1 cellular context compared by ENCODE assay signal in the genomic region with DNA sequence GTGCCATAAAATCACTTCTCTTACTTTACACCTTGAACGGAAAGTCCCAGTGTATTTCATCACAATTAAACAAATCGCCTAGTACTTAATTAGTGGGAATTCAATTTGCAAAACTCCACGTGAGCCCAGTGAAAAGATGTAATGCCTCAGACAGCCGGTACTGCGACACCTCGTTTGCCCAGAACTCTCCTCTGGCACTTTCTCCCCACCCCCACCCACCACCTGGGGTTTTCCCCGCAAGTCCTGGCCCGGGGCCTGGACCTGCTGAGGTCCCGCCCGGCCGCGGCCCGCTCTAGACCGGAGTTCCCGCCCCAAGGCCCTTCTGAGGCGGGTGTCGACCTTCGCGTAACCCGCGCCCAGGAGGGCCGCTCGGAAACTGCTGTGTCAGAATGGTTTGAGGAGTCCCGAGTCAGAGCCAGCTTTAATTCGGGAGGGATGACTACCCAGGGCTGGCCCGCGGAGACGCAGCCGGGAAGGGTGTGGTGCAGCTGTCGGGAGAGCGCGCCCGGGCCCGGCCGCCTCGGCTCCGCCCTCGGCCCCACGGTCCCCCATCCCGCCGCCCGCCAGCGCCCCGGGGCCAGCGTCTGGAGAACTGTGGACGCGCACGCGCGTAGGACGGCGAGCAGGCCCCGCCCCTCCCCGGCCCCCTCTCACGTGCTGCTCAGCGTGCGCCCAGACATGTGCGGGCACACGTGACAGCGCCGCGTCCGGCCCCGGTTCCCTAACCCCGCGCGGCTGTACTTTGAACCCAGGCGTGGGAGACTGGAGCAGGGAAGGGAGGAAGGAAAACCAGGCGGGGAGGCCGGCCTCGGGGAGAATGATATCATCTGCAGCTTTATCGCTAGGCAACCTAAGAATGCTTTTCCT.
A peak's percentile ranks its signal among the peaks of the same experiment; 100 is the strongest.
TF ChIP-seq lines count a peak whose summit lies in the region.

No MANE protein-coding gene starts in this region.

TF ChIP-seq in HepG2, 621 proteins besides CTCF, POLR2A, EP300 and RAD21 (continued from another document and continues in another):
- peak; percentile 85 for TF ChIP-seq POGK (CRISPR knock-in tag; conservative IDR thresholded peaks at IDR 0.05)
- no peak for TF ChIP-seq TCF12 (IDR thresholded peaks at IDR 0.05)
- peak; percentile 83 for TF ChIP-seq TCF12 (CRISPR knock-in tag; IDR thresholded peaks at IDR 0.05)
- no peak for TF ChIP-seq PRPF4 (IDR thresholded peaks at IDR 0.05; ENCODE audit: low read depth, low read length, poor library complexity, severe bottlenecking)
- TF ChIP-seq PLSCR1 (CRISPR knock-in tag; IDR thresholded peaks at IDR 0.05; ENCODE audit: borderline replicate concordance), result no peak
- no peak; the same call in 1 of the 2 replicates for TF ChIP-seq CAMTA2 (CRISPR knock-in tag; IDR thresholded peaks at IDR 0.05; ENCODE audit: borderline replicate concordance)
- TF ChIP-seq JUN (CRISPR knock-in tag; IDR thresholded peaks at IDR 0.05), result no peak
- peak; percentile 96 for TF ChIP-seq ZNF343 (CRISPR knock-in tag; IDR thresholded peaks at IDR 0.05)
- TF ChIP-seq ZNF138 (CRISPR knock-in tag; IDR thresholded peaks at IDR 0.05; ENCODE audit: low read depth), result no peak
- TF ChIP-seq ZSCAN12 (CRISPR knock-in tag; IDR thresholded peaks at IDR 0.05), result no peak
- TF ChIP-seq, protein P1, sequence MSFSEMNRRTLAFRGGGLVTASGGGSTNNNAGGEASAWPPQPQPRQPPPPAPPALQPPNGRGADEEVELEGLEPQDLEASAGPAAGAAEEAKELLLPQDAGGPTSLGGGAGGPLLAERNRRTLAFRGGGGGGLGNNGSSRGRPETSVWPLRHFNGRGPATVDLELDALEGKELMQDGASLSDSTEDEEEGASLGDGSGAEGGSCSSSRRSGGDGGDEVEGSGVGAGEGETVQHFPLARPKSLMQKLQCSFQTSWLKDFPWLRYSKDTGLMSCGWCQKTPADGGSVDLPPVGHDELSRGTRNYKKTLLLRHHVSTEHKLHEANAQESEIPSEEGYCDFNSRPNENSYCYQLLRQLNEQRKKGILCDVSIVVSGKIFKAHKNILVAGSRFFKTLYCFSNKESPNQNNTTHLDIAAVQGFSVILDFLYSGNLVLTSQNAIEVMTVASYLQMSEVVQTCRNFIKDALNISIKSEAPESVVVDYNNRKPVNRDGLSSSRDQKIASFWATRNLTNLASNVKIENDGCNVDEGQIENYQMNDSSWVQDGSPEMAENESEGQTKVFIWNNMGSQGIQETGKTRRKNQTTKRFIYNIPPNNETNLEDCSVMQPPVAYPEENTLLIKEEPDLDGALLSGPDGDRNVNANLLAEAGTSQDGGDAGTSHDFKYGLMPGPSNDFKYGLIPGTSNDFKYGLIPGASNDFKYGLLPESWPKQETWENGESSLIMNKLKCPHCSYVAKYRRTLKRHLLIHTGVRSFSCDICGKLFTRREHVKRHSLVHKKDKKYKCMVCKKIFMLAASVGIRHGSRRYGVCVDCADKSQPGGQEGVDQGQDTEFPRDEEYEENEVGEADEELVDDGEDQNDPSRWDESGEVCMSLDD (CRISPR knock-in tag; IDR thresholded peaks at IDR 0.05; ENCODE audit: borderline replicate concordance), result 0 out of 2 replicates have a peak, but pooled peaks have one; percentile 29
- TF ChIP-seq KAT7 (CRISPR knock-in tag; IDR thresholded peaks at IDR 0.05; ENCODE audit: borderline replicate concordance), result 0 out of 2 replicates have a peak, but pooled peaks have one; percentile 31
- peak; percentile 76; the same call in 1 of the 2 replicates for TF ChIP-seq SAFB2 (CRISPR knock-in tag; IDR thresholded peaks at IDR 0.05; ENCODE audit: borderline replicate concordance, low read depth)
- TF ChIP-seq ZHX1 (CRISPR knock-in tag; IDR thresholded peaks at IDR 0.05; ENCODE audit: low read depth), result no peak
- TF ChIP-seq MATR3 (CRISPR knock-in tag; IDR thresholded peaks at IDR 0.05), result no peak
- TF ChIP-seq ZNF160 (CRISPR knock-in tag; IDR thresholded peaks at IDR 0.05), result no peak
- TF ChIP-seq WIZ (CRISPR knock-in tag; IDR thresholded peaks at IDR 0.05), result no peak; the same call in 1 of the 2 replicates
- no peak for TF ChIP-seq ZSCAN30 (CRISPR knock-in tag; IDR thresholded peaks at IDR 0.05)
- TF ChIP-seq, protein P2, sequence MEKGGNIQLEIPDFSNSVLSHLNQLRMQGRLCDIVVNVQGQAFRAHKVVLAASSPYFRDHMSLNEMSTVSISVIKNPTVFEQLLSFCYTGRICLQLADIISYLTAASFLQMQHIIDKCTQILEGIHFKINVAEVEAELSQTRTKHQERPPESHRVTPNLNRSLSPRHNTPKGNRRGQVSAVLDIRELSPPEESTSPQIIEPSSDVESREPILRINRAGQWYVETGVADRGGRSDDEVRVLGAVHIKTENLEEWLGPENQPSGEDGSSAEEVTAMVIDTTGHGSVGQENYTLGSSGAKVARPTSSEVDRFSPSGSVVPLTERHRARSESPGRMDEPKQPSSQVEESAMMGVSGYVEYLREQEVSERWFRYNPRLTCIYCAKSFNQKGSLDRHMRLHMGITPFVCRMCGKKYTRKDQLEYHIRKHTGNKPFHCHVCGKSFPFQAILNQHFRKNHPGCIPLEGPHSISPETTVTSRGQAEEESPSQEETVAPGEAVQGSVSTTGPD (CRISPR knock-in tag; IDR thresholded peaks at IDR 0.05), result no peak
- TF ChIP-seq ZNF432 (CRISPR knock-in tag; IDR thresholded peaks at IDR 0.05; ENCODE audit: borderline replicate concordance), result no peak
- 0 out of 2 replicates have a peak, but pooled peaks have one; percentile 60 for TF ChIP-seq ZNF431 (CRISPR knock-in tag; IDR thresholded peaks at IDR 0.05; ENCODE audit: borderline replicate concordance, low read depth)
- TF ChIP-seq SUZ12 (IDR thresholded peaks at IDR 0.05; ENCODE audit: low read depth, low read length), result no peak
- TF ChIP-seq ZNF773 (CRISPR knock-in tag; IDR thresholded peaks at IDR 0.05; ENCODE audit: borderline replicate concordance), result no peak
- TF ChIP-seq NONO (IDR thresholded peaks at IDR 0.05), result no peak
- peak; percentile 90 for TF ChIP-seq NONO (CRISPR knock-in tag; conservative IDR thresholded peaks at IDR 0.05)
- TF ChIP-seq FOXK2 (IDR thresholded peaks at IDR 0.05), result no peak
- TF ChIP-seq ZBTB46 (CRISPR knock-in tag; IDR thresholded peaks at IDR 0.05; ENCODE audit: borderline replicate concordance), result no peak
- peak; percentile 90 for TF ChIP-seq FOXC1 (CRISPR knock-in tag; IDR thresholded peaks at IDR 0.05; ENCODE audit: borderline replicate concordance)
- TF ChIP-seq SOX5 (CRISPR knock-in tag; IDR thresholded peaks at IDR 0.05; ENCODE audit: borderline replicate concordance), result peak; percentile 79; the same call in 1 of the 2 replicates
- TF ChIP-seq AHDC1 (CRISPR knock-in tag; IDR thresholded peaks at IDR 0.05; ENCODE audit: borderline replicate concordance), result peak; percentile 75
- peak; percentile 74; the same call in 1 of the 2 replicates for TF ChIP-seq ZNF776 (CRISPR knock-in tag; IDR thresholded peaks at IDR 0.05)
- no peak for TF ChIP-seq ZNF251 (CRISPR knock-in tag; IDR thresholded peaks at IDR 0.05)
- TF ChIP-seq ERF (CRISPR knock-in tag; IDR thresholded peaks at IDR 0.05), result peak; percentile 91; the same call in 1 of the 2 replicates
- TF ChIP-seq CHCHD3 (CRISPR knock-in tag; IDR thresholded peaks at IDR 0.05), result no peak
